Comparison of ENCODE assay signal across 20 cellular contexts in genomic region chr21:28823464-28823863, GRCh38.
DNase-seq lines count a peak whose midpoint lies in the region; ATAC-seq and TF ChIP-seq lines count a peak whose summit lies in the region.
"Had no signal": no experiment of that assay in that cellular context is flagged by ENCODE, and none has a peak within 500 bp of the region (broad histone marks: within the 10 kb centered on the region; RNA-seq: fewer than 3 reads in every experiment).

No MANE protein-coding gene starts in this region.

- intact Hi-C loops in breast epithelium (cut with DNase I; ENCODE audit: low total_unique reads) (no loop called here), MCF 10A (cut with micrococcal nuclease) (no loop called here), right cardiac atrium (cut with DNase I) (no loop called here), gastrocnemius medialis (cut with DNase I; ENCODE audit: low total_unique reads) (no loop called here), vagina (cut with DNase I) (no loop called here)

- no peaks in the 10 kb centered on the region for H3K4me1 Mint-ChIP-seq in MCF 10A (ENCODE audit: insufficient read depth, unreplicated experiment)
- H3K4me1 Mint-ChIP-seq: activated CD4-positive, alpha-beta memory T cell treated with anti-CD3 and anti-CD28 coated beads, Interleukin-2, amount 10 ng/mL, durations not matched to agents 7 days and 5 days; B cell had no signal

- H3K36me3 ChIP-seq in breast epithelium (no peaks in the 10 kb centered on the region), gastrocnemius medialis (no peaks in the 10 kb centered on the region), vagina (no peaks in the 10 kb centered on the region), WERI-Rb-1 (no peaks in the 10 kb centered on the region)

- no peaks in the 10 kb centered on the region for H3K9me3 Mint-ChIP-seq in MCF 10A (ENCODE audit: unreplicated experiment)
- H3K9me3 Mint-ChIP-seq: activated CD4-positive, alpha-beta memory T cell treated with anti-CD3 and anti-CD28 coated beads, Interleukin-2, amount 10 ng/mL, durations not matched to agents 7 days and 5 days; WTC11 had no signal

- no peak overlapping the region for H3K27ac Mint-ChIP-seq in MCF 10A (ENCODE audit: low read depth, unreplicated experiment)
- H3K27ac Mint-ChIP-seq: activated CD4-positive, alpha-beta memory T cell treated with anti-CD3 and anti-CD28 coated beads, Interleukin-2, amount 10 ng/mL, durations not matched to agents 7 days and 5 days; B cell; WTC11 had no signal

- CTCF ChIA-PET in MCF 10A (lab: Yijun Ruan, JAX): no interaction called here

- no peak for DNase-seq in breast epithelium (ENCODE audit: low spot score in 2 of 2)
- no peak for DNase-seq in MCF 10A (ENCODE audit: unreplicated experiment)
- no peak for DNase-seq in right cardiac atrium
- no peak for DNase-seq in gastrocnemius medialis
- DNase-seq in vagina (ENCODE audit: extremely low spot score in 2 of 2): no peak
- no peak for DNase-seq in NCI-H1417 (lab: John Stamatoyannopoulos, UW)
- DNase-seq in WERI-Rb-1: no peak
- DNase-seq in NCI-H446 (lab: John Stamatoyannopoulos, UW): no peak
- DNase-seq: activated CD4-positive, alpha-beta memory T cell treated with anti-CD3 and anti-CD28 coated beads, Interleukin-2, amount 10 ng/mL, durations not matched to agents 7 days and 5 days; activated naive CD4-positive, alpha-beta T cell; DMS79; effector memory CD4-positive, alpha-beta T cell; glutamatergic neuron; H7; NCI-H2029; stimulated activated CD4-positive, alpha-beta T cell treated with anti-CD3 and anti-CD28 coated beads, Interleukin-15, amount 100 ng/mL, for 24 hours had no signal

- in situ Hi-C loops in gastrocnemius medialis (cut with MboI; ENCODE audit: low sequenced_read_pairs in 4 of 4): no loop called here

- 64% methylated on average over 2 of the region's 2 CpGs for WGBS in right cardiac atrium

- TF ChIP-seq CTCF in breast epithelium (IDR thresholded peaks at IDR 0.05) (no peak), MCF 10A (IDR thresholded peaks at IDR 0.05; ENCODE audit: unreplicated experiment) (no peak), gastrocnemius medialis (IDR thresholded peaks at IDR 0.05 in 4 of 5, conservative IDR thresholded peaks at IDR 0.05 in 1 of 5) (no peak), vagina (IDR thresholded peaks at IDR 0.05) (no peak), WERI-Rb-1 (IDR thresholded peaks at IDR 0.05; ENCODE audit: low read depth, low read length) (no peak)

- H3K9me3 ChIP-seq in breast epithelium: no peaks in the 10 kb centered on the region
- H3K9me3 ChIP-seq in right cardiac atrium (ENCODE audit: control insufficient read depth, low read length): no peaks in the 10 kb centered on the region
- H3K9me3 ChIP-seq in gastrocnemius medialis: no peaks in the 10 kb centered on the region
- no peaks in the 10 kb centered on the region for H3K9me3 ChIP-seq in vagina
- no peaks in the 10 kb centered on the region for H3K9me3 ChIP-seq in WERI-Rb-1 (ENCODE audit: severe bottlenecking)
- H3K9me3 ChIP-seq: mucosa of descending colon had no signal

- TF ChIP-seq POLR2A in breast epithelium (IDR thresholded peaks at IDR 0.05) (no peak), gastrocnemius medialis (IDR thresholded peaks at IDR 0.05) (no peak), vagina (IDR thresholded peaks at IDR 0.05) (no peak)

- H3K27me3 Mint-ChIP-seq in MCF 10A (ENCODE audit: insufficient read depth, unreplicated experiment): no peaks in the 10 kb centered on the region
- H3K27me3 Mint-ChIP-seq: activated CD4-positive, alpha-beta memory T cell treated with anti-CD3 and anti-CD28 coated beads, Interleukin-2, amount 10 ng/mL, durations not matched to agents 7 days and 5 days had no signal

- POLR2A ChIA-PET in MCF 10A (lab: Yijun Ruan, JAX): no interaction called here

- no peaks in the 10 kb centered on the region for H3K36me3 Mint-ChIP-seq in MCF 10A (ENCODE audit: insufficient read depth, unreplicated experiment)
- H3K36me3 Mint-ChIP-seq: WTC11 had no signal

- peak overlapping the region; percentile 56 to 65 for H3K27ac ChIP-seq in breast epithelium
- peak overlapping the region; percentile 51 for H3K27ac ChIP-seq in right cardiac atrium (ENCODE audit: low read length)
- peak overlapping the region in 3 of 4 donors; percentile 15 to 51 (median 23) for H3K27ac ChIP-seq in gastrocnemius medialis
- H3K27ac ChIP-seq in vagina: peak overlapping the region; percentile 25
- H3K27ac ChIP-seq in WERI-Rb-1: no peak overlapping the region

- no peak overlapping the region for H3K4me3 Mint-ChIP-seq in MCF 10A (ENCODE audit: unreplicated experiment)
- H3K4me3 Mint-ChIP-seq: activated CD4-positive, alpha-beta memory T cell treated with anti-CD3 and anti-CD28 coated beads, Interleukin-2, amount 10 ng/mL, durations not matched to agents 7 days and 5 days; B cell; WTC11 had no signal

- no peaks in the 10 kb centered on the region for H3K27me3 ChIP-seq in breast epithelium
- H3K27me3 ChIP-seq in right cardiac atrium (ENCODE audit: control insufficient read depth, insufficient read depth): no peaks in the 10 kb centered on the region
- H3K27me3 ChIP-seq in gastrocnemius medialis: no peaks in the 10 kb centered on the region
- H3K27me3 ChIP-seq in vagina: no peaks in the 10 kb centered on the region
- no peaks in the 10 kb centered on the region for H3K27me3 ChIP-seq in WERI-Rb-1 (ENCODE audit: insufficient read depth, low read depth, severe bottlenecking)

- H3K4me1 ChIP-seq in breast epithelium (no peaks in the 10 kb centered on the region), right cardiac atrium (ENCODE audit: control insufficient read depth, insufficient read depth, low read length) (peaks cover 3% of the 10 kb centered on the region), gastrocnemius medialis (peaks cover 14% of the 10 kb centered on the region in 2 donors), vagina (peaks cover 30% of the 10 kb centered on the region)

- ATAC-seq in right cardiac atrium: peak in 1 of 2 donors; percentile 27
- ATAC-seq in gastrocnemius medialis: no peak
- ATAC-seq: GM12878, WTC11 had no signal

- H3K4me3 ChIP-seq in breast epithelium (no peak overlapping the region), right cardiac atrium (ENCODE audit: low read length) (no peak overlapping the region), gastrocnemius medialis (no peak overlapping the region), vagina (no peak overlapping the region), WERI-Rb-1 (ENCODE audit: low read depth, low read length) (no peak overlapping the region)
- H3K4me3 ChIP-seq: GM12878, mucosa of descending colon had no signal

- no TSS peak for BruUV-seq in MCF 10A (replicated peaks; lab: Mats Ljungman, UMichigan)
